In the genomic region with DNA sequence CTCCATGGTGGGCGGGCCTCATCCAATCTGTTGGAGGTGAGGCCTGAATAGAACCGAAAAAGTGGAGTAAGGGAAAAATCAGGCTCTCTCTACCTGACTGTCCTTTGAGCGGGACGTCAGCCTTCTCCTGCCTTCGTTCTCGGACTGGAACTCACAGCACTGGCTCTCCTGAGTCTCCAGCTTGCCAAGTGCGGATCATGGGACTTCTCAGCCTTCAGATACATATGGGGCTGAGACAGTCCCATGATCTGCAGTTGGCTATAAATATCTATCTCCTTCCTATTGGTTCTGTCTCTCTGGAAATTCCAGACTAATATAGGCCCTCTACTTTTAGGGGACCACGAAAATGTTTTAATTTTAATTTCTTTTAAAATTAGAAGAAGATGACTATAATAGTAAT, we compare ENCODE assay signal across 20 cellular contexts. TPM values are rescaled to one million over a fixed set of nuclear protein-coding genes. Genes with fewer than 3 reads are reported as not detected.
DNase-seq lines count a peak whose midpoint lies in the region; ATAC-seq, FAIRE-seq and TF ChIP-seq lines count a peak whose summit lies in the region.
"Had no signal": no experiment of that assay in that cellular context is flagged by ENCODE, and none has a peak within 500 bp of the region (broad histone marks: within the 10 kb centered on the region; RNA-seq: fewer than 3 reads in every experiment).

No MANE protein-coding gene starts in this region.

- TF ChIP-seq CTCF in C4-2B (conservative IDR thresholded peaks at IDR 0.05) = no peak
- no peak for TF ChIP-seq CTCF in IMR-90 (conservative IDR thresholded peaks at IDR 0.05; ENCODE audit: low read depth, low read length)
- TF ChIP-seq CTCF in H1 (IDR thresholded peaks at IDR 0.05; ENCODE audit: control extremely low read depth in 1 of 3, insufficient read depth in 1 of 3, low read depth in 1 of 3, low read length in 3 of 3) = no peak
- TF ChIP-seq CTCF in GM20000 (IDR thresholded peaks at IDR 0.05; ENCODE audit: extremely low read depth, missing control alignments) = no peak

- H3K36me3 ChIP-seq in IMR-90 (ENCODE audit: control insufficient read depth, insufficient read depth, low read length) (no peaks in the 10 kb centered on the region), H1 (ENCODE audit: control insufficient read depth in 2 of 4, insufficient read depth in 4 of 4, low read length in 3 of 4) (no peaks in the 10 kb centered on the region), mucosa of rectum (ENCODE audit: control insufficient read depth in 2 of 2, insufficient read depth in 2 of 2, low read length in 2 of 2) (no peaks in the 10 kb centered on the region)
- H3K36me3 ChIP-seq: BE2C, HAP-1 had no signal

- H3K9ac ChIP-seq in IMR-90 (ENCODE audit: low read depth, low read length) (no peak overlapping the region), H1 (replicated peaks in 1 of 4; ENCODE audit: extremely low read depth in 1 of 4, low read depth in 3 of 4, low read length in 3 of 4) (no peak overlapping the region), mucosa of rectum (ENCODE audit: low read depth in 1 of 2, low read length in 2 of 2) (no peak overlapping the region)

- H2BK5ac ChIP-seq in IMR-90 (ENCODE audit: low read depth, low read length, poor library complexity, severe bottlenecking) (no peak overlapping the region), H1 (ENCODE audit: low read depth, low read length) (no peak overlapping the region; the same call in 1 of the 2 replicates)

- dilution Hi-C loops in IMR-90 (cut with HindIII; ENCODE audit: low sequenced_read_pairs, unreplicated experiment) = no loop called here

- H4K20me1 ChIP-seq in IMR-90 (ENCODE audit: insufficient read depth, low read length) (no peaks in the 10 kb centered on the region), H1 (replicated peaks in 1 of 2; ENCODE audit: control insufficient read depth in 1 of 2, insufficient read depth in 2 of 2, low read length in 2 of 2) (no peaks in the 10 kb centered on the region)

- H3K27me3 ChIP-seq in IMR-90 (ENCODE audit: control insufficient read depth, insufficient read depth, low read length) (peaks cover 43% of the 10 kb centered on the region), H1 (replicated peaks in 1 of 4; ENCODE audit: control insufficient read depth in 3 of 4, extremely low read depth in 1 of 4, insufficient read depth in 3 of 4, low read length in 3 of 4) (no peaks in the 10 kb centered on the region), mucosa of rectum (ENCODE audit: control insufficient read depth in 2 of 2, insufficient read depth in 2 of 2, low read length in 2 of 2) (no peaks in the 10 kb centered on the region)
- H3K27me3 ChIP-seq: BE2C had no signal

- DNase-seq in IMR-90 (no peak), H1 (ENCODE audit: low read depth in 1 of 2, low spot score in 2 of 2) (no peak), GM20000 (ENCODE audit: low spot score) (no peak), NCI-H774 (lab: John Stamatoyannopoulos, UW) (no peak)
- DNase-seq: ACHN; BE2C; C1 segment of cervical spinal cord; Caco-2; CD4-positive, alpha-beta T cell; DMS79; GDM1 had no signal

- no peak for TF ChIP-seq EP300 in H1 (IDR thresholded peaks at IDR 0.05; ENCODE audit: borderline replicate concordance in 1 of 2, low read depth in 2 of 2, low read length in 2 of 2)

- WGBS in IMR-90 (ENCODE audit: extremely low coverage in 2 of 2, insufficient read length in 1 of 2), 2 experiments = 80% methylated on average over 4 of the region's 8 CpGs; no CpG with 5 or more reads in 1 of the 2 experiments
- 92% methylated on average over 8 of the region's 8 CpGs; no CpG with 5 or more reads in 1 of the 2 experiments for WGBS in H1 (ENCODE audit: extremely low coverage in 1 of 2, insufficient coverage in 1 of 2, insufficient read length in 1 of 2, insufficient replicate concordance in 2 of 2, low coverage in 1 of 2, low lambda C conversion rate in 2 of 2, missing lambda C conversion rate in 1 of 2), 2 experiments

- H3K23me2 ChIP-seq in H1 (ENCODE audit: low read depth, low read length) = no peaks in the 10 kb centered on the region

- H3K4ac ChIP-seq in IMR-90 (ENCODE audit: low read depth, low read length) (no peak overlapping the region), H1 (replicated peaks; ENCODE audit: insufficient read length, low read depth, low read length) (no peak overlapping the region)

- H2BK120ac ChIP-seq in IMR-90 (ENCODE audit: low read depth, low read length) = no peak overlapping the region
- H2BK120ac ChIP-seq in H1 (replicated peaks; ENCODE audit: low read depth, low read length) = no peak overlapping the region

- FAIRE-seq in H1 (lab: Jason Lieb, UNC) = no peak
- FAIRE-seq: A204.1, GM12892, K562 had no signal

- in situ Hi-C loops in IMR-90 (cut with MboI; ENCODE audit: low sequenced_read_pairs) = loop anchor here (10.0 to 25.0 kb wide), 2 partner anchors 113 to 271 kb away; a partner anchor contains a TSS

- no peak overlapping the region for H3K56ac ChIP-seq in IMR-90 (ENCODE audit: extremely low read depth, insufficient read depth, low read length)
- no peak overlapping the region for H3K56ac ChIP-seq in H1 (replicated peaks; ENCODE audit: insufficient read length, low read depth, low read length)

- H2BK12ac ChIP-seq in H1 (ENCODE audit: low read depth, low read length) = peak overlapping the region; percentile 60; the same call in 1 of the 2 replicates

- H3K9me3 ChIP-seq in IMR-90 (ENCODE audit: control insufficient read depth, insufficient read depth, low read length) = no peaks in the 10 kb centered on the region
- H3K9me3 ChIP-seq in H1 (ENCODE audit: insufficient read depth in 2 of 2, low read depth in 1 of 2, low read length in 1 of 2) = no peaks in the 10 kb centered on the region
- H3K9me3 ChIP-seq in mucosa of rectum (ENCODE audit: control insufficient read depth in 2 of 2, low read length in 2 of 2) = no peaks in the 10 kb centered on the region
- H3K9me3 ChIP-seq: BE2C, Caco-2, HAP-1 had no signal

- peak overlapping the region; percentile 80; the same call in 1 of the 2 replicates for H3K27ac ChIP-seq in C4-2B
- no peak overlapping the region for H3K27ac ChIP-seq in IMR-90 (ENCODE audit: insufficient read depth, low read length)
- H3K27ac ChIP-seq in H1 (ENCODE audit: low read depth, low read length) = no peak overlapping the region
- peak overlapping the region; percentile 82 to 86 for H3K27ac ChIP-seq in mucosa of rectum (ENCODE audit: low read depth in 2 of 2, low read length in 2 of 2)
- H3K27ac ChIP-seq: HL-60 had no signal

- TF ChIP-seq RAD21 in IMR-90 (IDR thresholded peaks at IDR 0.05; ENCODE audit: low read length) (no peak), H1 (IDR thresholded peaks at IDR 0.05 in 1 of 2, conservative IDR thresholded peaks at IDR 0.05 in 1 of 2; ENCODE audit: low read depth in 2 of 2, low read length in 2 of 2) (no peak)

- H4K8ac ChIP-seq in IMR-90 (ENCODE audit: low read depth in 2 of 2, low read length in 2 of 2) = no peak overlapping the region
- H4K8ac ChIP-seq in H1 (ENCODE audit: extremely low read depth, insufficient read depth, low read length) = no peak overlapping the region

- H2BK20ac ChIP-seq in IMR-90 (ENCODE audit: low read depth, low read length) (no peak overlapping the region), H1 (ENCODE audit: low read length) (no peak overlapping the region)

- no peaks in the 10 kb centered on the region for H3K4me1 ChIP-seq in IMR-90 (ENCODE audit: control insufficient read depth, insufficient read depth, low read length)
- peaks cover 0 to 15% (median 8%) of the 10 kb centered on the region in 4 experiments; a peak in 6 of 7 replicates for H3K4me1 ChIP-seq in H1 (replicated peaks in 1 of 4; ENCODE audit: control insufficient read depth in 3 of 4, insufficient read depth in 4 of 4, low read length in 3 of 4)
- H3K4me1 ChIP-seq in mucosa of rectum (ENCODE audit: control insufficient read depth in 2 of 2, insufficient read depth in 2 of 2, low read length in 2 of 2) = peaks cover 14 to 21% of the 10 kb centered on the region in 2 donors
- H3K4me1 ChIP-seq: BE2C, HAP-1 had no signal

- H2AFZ ChIP-seq in IMR-90 (replicated peaks; ENCODE audit: low read length, poor library complexity) = peak overlapping the region; percentile 41
- no peak overlapping the region for H2AFZ ChIP-seq in H1 (ENCODE audit: low read length)

- no TSS peak for BruUV-seq in IMR-90 (replicated peaks; lab: Mats Ljungman, UMichigan)

- H3K23ac ChIP-seq in IMR-90 (ENCODE audit: low read depth, low read length) (no peak overlapping the region), H1 (ENCODE audit: insufficient read length) (no peak overlapping the region)

- H4K5ac ChIP-seq in IMR-90 (ENCODE audit: low read depth, low read length) (no peak overlapping the region), H1 (ENCODE audit: insufficient read length, low read depth, low read length) (no peak overlapping the region)

- intact Hi-C loops in IMR-90 (cut with micrococcal nuclease) = no loop called here

- ATAC-seq in IMR-90 (ENCODE audit: low read depth) = no peak
- ATAC-seq in HG03460 (IDR thresholded peaks at IDR 0.05; ENCODE audit: unreplicated experiment) = no peak
- ATAC-seq: K562 had no signal

- CTCF ChIA-PET in IMR-90 (lab: Yijun Ruan, JAX) = no interaction called here
- CTCF ChIA-PET in H1 (lab: Charles Lee; ENCODE audit: partially characterized antibody) = interaction anchor here (1.1 to 10.0 kb wide), 5 partner anchors 10 to 139 kb away, joined by 3 to 115 read pairs (median 5); no protein-coding TSS in a partner anchor

- H3K14ac ChIP-seq in IMR-90 (replicated peaks; ENCODE audit: low read depth, low read length) (no peak overlapping the region), H1 (ENCODE audit: insufficient read length) (no peak overlapping the region)

- H4K91ac ChIP-seq in IMR-90 (ENCODE audit: insufficient read depth, low read depth, low read length) (no peak overlapping the region), H1 (replicated peaks; ENCODE audit: insufficient read length, low read length) (no peak overlapping the region)

- POLR2A ChIA-PET in IMR-90 (lab: Charles Lee; ENCODE audit: unreplicated experiment) = no interaction called here
- POLR2A ChIA-PET in H1 (lab: Charles Lee; ENCODE audit: partially characterized antibody) = interaction anchor here (0.6 kb wide), 1 partner anchor 12 kb away, joined by 3 read pairs; no protein-coding TSS in a partner anchor

- no peaks in the 10 kb centered on the region for H3K9me1 ChIP-seq in IMR-90 (ENCODE audit: insufficient read depth, low read length)

- TF ChIP-seq POLR2A in IMR-90 (IDR thresholded peaks at IDR 0.05; ENCODE audit: low read depth, low read length) (no peak), H1 (IDR thresholded peaks at IDR 0.05; ENCODE audit: control extremely low read depth in 1 of 2, low read depth in 2 of 2, low read length in 2 of 2) (no peak)

- no peak overlapping the region for H3K4me2 ChIP-seq in IMR-90 (ENCODE audit: low read depth, low read length)
- H3K4me2 ChIP-seq in H1 (ENCODE audit: insufficient read depth in 1 of 2, low read depth in 2 of 2, low read length in 2 of 2) = no peak overlapping the region

- H3K79me2 ChIP-seq in H1 (ENCODE audit: control insufficient read depth in 1 of 2, insufficient read depth in 2 of 2, low read length in 2 of 2) = no peaks in the 10 kb centered on the region

- H3K4me3 ChIP-seq in IMR-90 (ENCODE audit: insufficient read depth, low read depth, low read length) (no peak overlapping the region), H1 (ENCODE audit: extremely low read depth in 1 of 4, insufficient read depth in 2 of 4, low read depth in 3 of 4, low read length in 4 of 4) (no peak overlapping the region), mucosa of rectum (ENCODE audit: low read length in 2 of 2) (no peak overlapping the region)
- H3K4me3 ChIP-seq: HAP-1, K562 had no signal

- H3K18ac ChIP-seq in IMR-90 (ENCODE audit: low read depth, low read length) = no peak overlapping the region
- H3K18ac ChIP-seq in H1 (ENCODE audit: extremely low read depth, low read length) = no peak overlapping the region

- H2AK5ac ChIP-seq in IMR-90 (ENCODE audit: low read depth, low read length) (no peak overlapping the region), H1 (ENCODE audit: low read depth, low read length) (no peak overlapping the region)

- H2BK15ac ChIP-seq in IMR-90 (ENCODE audit: low read depth, low read length) (no peak overlapping the region), H1 (ENCODE audit: low read length) (no peak overlapping the region)

- no peak overlapping the region for H2AK9ac ChIP-seq in IMR-90 (replicated peaks; ENCODE audit: low read depth, low read length, poor library complexity)

- H3K79me1 ChIP-seq in IMR-90 (ENCODE audit: low read depth in 1 of 2, low read length in 2 of 2) (no peaks in the 10 kb centered on the region), H1 (ENCODE audit: low read depth, low read length) (no peaks in the 10 kb centered on the region; the same call in 1 of the 2 replicates)

RNA-seq across cellular contexts. Expression of a gene that starts 29.7 kb away (rescaled TPM):
- total RNA-seq in IMR-90 (2012; rRNA removed) = 2.2 and 2.5 TPM in 2 replicates
- polyA plus RNA-seq in IMR-90 (2012; rRNA removed) = 1.5 and 1.7 TPM in 2 replicates
- polyA plus RNA-seq in IMR-90 (2012; cell fraction: cytosol; rRNA removed) = 0.64 and 1.2 TPM in 2 replicates
- polyA plus RNA-seq in IMR-90 (2012; cell fraction: nucleus; rRNA removed; ENCODE audit: low replicate concordance) = 0.61 and 0.66 TPM in 2 replicates
- 2.1 and 2.9 TPM in 2 replicates for total RNA-seq in H1 (2021; fragmentation: NEBNext Ultra II Directional; extraction: Animal tissue kit (Norgen Biotek cat#: 25700))
- polyA plus RNA-seq in H1 (2011; rRNA removed) = 0.41 and 0.49 TPM in 2 replicates
- 0.47 TPM for polyA plus RNA-seq in H1 (2011; cell fraction: cytosol; rRNA removed)
- 0.29 TPM for polyA plus RNA-seq in H1 (2011; cell fraction: nucleus; rRNA removed)
- polyA plus RNA-seq in H1 (2012, experiment 1 of 2) = 0.92 to 1.1 TPM (median 0.99 TPM) in 4 replicates
- 0.34 TPM for polyA plus RNA-seq in H1 (2012, experiment 2 of 2)
- polyA plus RNA-seq in H1 (2013, experiment 1 of 2) = 1.5 TPM
- 1.6 TPM for polyA plus RNA-seq in H1 (2013, experiment 2 of 2)
- polyA minus RNA-seq in H1 (2011; rRNA and poly(A)+ RNA removed) = 2.0 and 2.5 TPM in 2 replicates
- not detected for polyA minus RNA-seq in H1 (2011; cell fraction: cytosol; rRNA and poly(A)+ RNA removed)
- not detected for polyA minus RNA-seq in H1 (2011; cell fraction: nucleus; rRNA and poly(A)+ RNA removed)
- total RNA-seq: H4, K562 had no signal
- polyA plus RNA-seq: K562 had no signal

RNA-seq across cellular contexts. Expression of a gene that starts 46.8 kb away (rescaled TPM):
- under 0.01 TPM in 1 of 2 replicates, not detected in the other for total RNA-seq in IMR-90 (2012; rRNA removed)
- polyA plus RNA-seq in IMR-90 (2012; rRNA removed) = 0.06 TPM in 1 of 2 replicates, not detected in the other
- 0.03 and 0.15 TPM in 2 replicates for polyA plus RNA-seq in IMR-90 (2012; cell fraction: cytosol; rRNA removed)
- polyA plus RNA-seq in IMR-90 (2012; cell fraction: nucleus; rRNA removed; ENCODE audit: low replicate concordance) = 0.01 and 0.03 TPM in 2 replicates
- 0.50 and 0.73 TPM in 2 replicates for total RNA-seq in H1 (2021; fragmentation: NEBNext Ultra II Directional; extraction: Animal tissue kit (Norgen Biotek cat#: 25700))
- polyA plus RNA-seq in H1 (2011; rRNA removed) = 0.85 and 1.7 TPM in 2 replicates
- 0.48 TPM for polyA plus RNA-seq in H1 (2011; cell fraction: cytosol; rRNA removed)
- 0.74 TPM for polyA plus RNA-seq in H1 (2011; cell fraction: nucleus; rRNA removed)
- 0.39 to 0.88 TPM (median 0.80 TPM) in 4 replicates for polyA plus RNA-seq in H1 (2012, experiment 1 of 2)
- 0.62 TPM for polyA plus RNA-seq in H1 (2012, experiment 2 of 2)
- polyA plus RNA-seq in H1 (2013, experiment 1 of 2) = 0.73 TPM
- 0.70 TPM for polyA plus RNA-seq in H1 (2013, experiment 2 of 2)
- polyA minus RNA-seq in H1 (2011; rRNA and poly(A)+ RNA removed) = 0.54 and 0.85 TPM in 2 replicates
- 1.8 TPM for polyA minus RNA-seq in H1 (2011; cell fraction: cytosol; rRNA and poly(A)+ RNA removed)
- 1.00 TPM for polyA minus RNA-seq in H1 (2011; cell fraction: nucleus; rRNA and poly(A)+ RNA removed)
- total RNA-seq: Caco-2, K562 had no signal
- polyA plus RNA-seq: K562 had no signal

Comparison
In these comparisons a context has a peak if more than half of its experiments do, and no peak if none do; other contexts are left out.
1. H3K27ac ChIP-seq: peak in C4-2B (single experiment) and mucosa of rectum (2 of 2); none in IMR-90 (single experiment) and H1 (single experiment).